10 cellular contexts compared by ENCODE assay signal in genomic region chr5:137498301-137498735, GRCh38. TPM values are rescaled to one million over a fixed set of nuclear protein-coding genes. Genes with fewer than 3 reads are reported as not detected.
DNase-seq lines count a peak whose midpoint lies in the region; ATAC-seq, FAIRE-seq and TF ChIP-seq lines count a peak whose summit lies in the region.
"Had no signal": no experiment of that assay in that cellular context is flagged by ENCODE, and none has a peak within 500 bp of the region (broad histone marks: within the 10 kb centered on the region; RNA-seq: fewer than 3 reads in every experiment).

No MANE protein-coding gene starts in this region.

- peak overlapping the region; percentile 84 for H3K4me2 ChIP-seq in A549

- FAIRE-seq in A549 (lab: Jason Lieb, UNC), result no peak

- WGBS in A549 (ENCODE audit: missing lambda C conversion rate), result 33% methylated on average over 18 of the region's 57 CpGs

- peaks cover 0 to 15% of the 10 kb centered on the region in 2 donors for H3K27me3 ChIP-seq in muscle layer of colon (ENCODE audit: control insufficient read depth in 1 of 2, insufficient read depth in 2 of 2, low read length in 2 of 2)

- no peak overlapping the region for H3K9ac ChIP-seq in muscle layer of colon (ENCODE audit: low read length)

- H3K4me3 ChIP-seq in A549 (peak overlapping the region; percentile 54), epithelial cell of proximal tubule (ENCODE audit: low read depth, low read length) (peak overlapping the region; percentile 82), muscle layer of colon (ENCODE audit: low read depth in 1 of 2, low read length in 2 of 2) (peak overlapping the region; percentile 50 to 66)

- DNase-seq in A549 (ENCODE audit: low read depth in 1 of 2, low spot score in 1 of 2) (peak; percentile 19 to 28), epithelial cell of proximal tubule (ENCODE audit: low read depth) (no peak), NCI-H1092 treated with DMSO at 0.1 percent for 48 hours (lab: John Stamatoyannopoulos, UW) (no peak), erythroblast (lab: John Stamatoyannopoulos, UW) (no peak)
- DNase-seq: activated T-cell treated with anti-CD3 and anti-CD28 coated beads, Interleukin-2, amount 50 U/mL, for 72 hours; KG1 had no signal

- TF ChIP-seq CTCF in A549 (IDR thresholded peaks at IDR 0.05) (no peak), epithelial cell of proximal tubule (conservative IDR thresholded peaks at IDR 0.05; ENCODE audit: low read depth, low read length) (no peak)

- TF ChIP-seq RAD21 in A549 (conservative IDR thresholded peaks at IDR 0.05 in 1 of 2, IDR thresholded peaks at IDR 0.05 in 1 of 2), result no peak

- H3K9me3 ChIP-seq in A549 (no peaks in the 10 kb centered on the region), muscle layer of colon (ENCODE audit: low read length) (no peaks in the 10 kb centered on the region)

- ATAC-seq in A549 (peak; percentile 63 to 65), HG03442 (IDR thresholded peaks at IDR 0.05; ENCODE audit: unreplicated experiment) (peak; percentile 10), GM18517 (IDR thresholded peaks at IDR 0.05; ENCODE audit: unreplicated experiment) (no peak), HG03280 (IDR thresholded peaks at IDR 0.05; ENCODE audit: unreplicated experiment) (no peak)

- H3K36me3 ChIP-seq in muscle layer of colon (ENCODE audit: insufficient read depth, low read length), result no peaks in the 10 kb centered on the region

- no peak for TF ChIP-seq POLR2A in A549 (IDR thresholded peaks at IDR 0.05; ENCODE audit: low read length)
- TF ChIP-seq POLR2A in erythroblast (IDR thresholded peaks at IDR 0.05; ENCODE audit: low read length), result no peak

- POLR2A ChIA-PET in A549 (lab: Yijun Ruan, JAX), result no interaction called here

- H3K4me1 ChIP-seq in A549, result no peaks in the 10 kb centered on the region
- H3K4me1 ChIP-seq in muscle layer of colon (ENCODE audit: insufficient read depth, low read length), result peaks cover 7% of the 10 kb centered on the region

- no peak for TF ChIP-seq EP300 in A549 (IDR thresholded peaks at IDR 0.05)

- H3K27ac ChIP-seq in A549 (peak overlapping the region; percentile 60 to 83; a peak in 5 of 6 replicates), muscle layer of colon (ENCODE audit: low read depth, low read length) (no peak overlapping the region)

- CTCF ChIA-PET in A549 (lab: Yijun Ruan, JAX), result interaction anchor here (0.6 to 4.6 kb wide), 56 partner anchors 8 to 1276 kb away, joined by 3 to 114 read pairs (median 4); no protein-coding TSS in a partner anchor

TF ChIP-seq in A549, 52 proteins besides CTCF, POLR2A, EP300 and RAD21:
- TF ChIP-seq ZSCAN20 (CRISPR knock-in tag; IDR thresholded peaks at IDR 0.05) (no peak), CHD4 (IDR thresholded peaks at IDR 0.05; ENCODE audit: borderline replicate concordance) (no peak), BHLHE40 (IDR thresholded peaks at IDR 0.05; ENCODE audit: low read depth, low read length) (no peak), CEBPB (IDR thresholded peaks at IDR 0.05) (no peak), HOXA7 (CRISPR knock-in tag; IDR thresholded peaks at IDR 0.05) (no peak)
- TF ChIP-seq, protein P1, sequence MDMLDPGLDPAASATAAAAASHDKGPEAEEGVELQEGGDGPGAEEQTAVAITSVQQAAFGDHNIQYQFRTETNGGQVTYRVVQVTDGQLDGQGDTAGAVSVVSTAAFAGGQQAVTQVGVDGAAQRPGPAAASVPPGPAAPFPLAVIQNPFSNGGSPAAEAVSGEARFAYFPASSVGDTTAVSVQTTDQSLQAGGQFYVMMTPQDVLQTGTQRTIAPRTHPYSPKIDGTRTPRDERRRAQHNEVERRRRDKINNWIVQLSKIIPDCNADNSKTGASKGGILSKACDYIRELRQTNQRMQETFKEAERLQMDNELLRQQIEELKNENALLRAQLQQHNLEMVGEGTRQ (IDR thresholded peaks at IDR 0.05), result no peak
- TF ChIP-seq, protein P2, sequence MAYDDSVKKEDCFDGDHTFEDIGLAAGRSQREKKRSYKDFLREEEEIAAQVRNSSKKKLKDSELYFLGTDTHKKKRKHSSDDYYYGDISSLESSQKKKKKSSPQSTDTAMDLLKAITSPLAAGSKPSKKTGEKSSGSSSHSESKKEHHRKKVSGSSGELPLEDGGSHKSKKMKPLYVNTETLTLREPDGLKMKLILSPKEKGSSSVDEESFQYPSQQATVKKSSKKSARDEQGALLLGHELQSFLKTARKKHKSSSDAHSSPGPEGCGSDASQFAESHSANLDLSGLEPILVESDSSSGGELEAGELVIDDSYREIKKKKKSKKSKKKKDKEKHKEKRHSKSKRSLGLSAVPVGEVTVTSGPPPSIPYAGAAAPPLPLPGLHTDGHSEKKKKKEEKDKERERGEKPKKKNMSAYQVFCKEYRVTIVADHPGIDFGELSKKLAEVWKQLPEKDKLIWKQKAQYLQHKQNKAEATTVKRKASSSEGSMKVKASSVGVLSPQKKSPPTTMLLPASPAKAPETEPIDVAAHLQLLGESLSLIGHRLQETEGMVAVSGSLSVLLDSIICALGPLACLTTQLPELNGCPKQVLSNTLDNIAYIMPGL (CRISPR knock-in tag; IDR thresholded peaks at IDR 0.05; ENCODE audit: borderline replicate concordance), result no peak
- TF ChIP-seq, protein P3, sequence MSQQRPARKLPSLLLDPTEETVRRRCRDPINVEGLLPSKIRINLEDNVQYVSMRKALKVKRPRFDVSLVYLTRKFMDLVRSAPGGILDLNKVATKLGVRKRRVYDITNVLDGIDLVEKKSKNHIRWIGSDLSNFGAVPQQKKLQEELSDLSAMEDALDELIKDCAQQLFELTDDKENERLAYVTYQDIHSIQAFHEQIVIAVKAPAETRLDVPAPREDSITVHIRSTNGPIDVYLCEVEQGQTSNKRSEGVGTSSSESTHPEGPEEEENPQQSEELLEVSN (IDR thresholded peaks at IDR 0.05; ENCODE audit: borderline replicate concordance, low read depth), result no peak

RNA-seq across cellular contexts. Expression of gene SPOCK1, which starts 0.8 kb away (rescaled TPM):
- polyA plus RNA-seq in A549 (2011; rRNA removed), result 33.8 and 40.8 TPM in 2 replicates
- 13.6 and 13.9 TPM in 2 replicates for polyA plus RNA-seq in A549 (2012; cell fraction: cytosol; rRNA removed)
- 14.6 and 23.0 TPM in 2 replicates for polyA plus RNA-seq in A549 (2012; cell fraction: nucleus; rRNA removed)
- 19.2 to 32.5 TPM (median 28.9 TPM) in 3 replicates for polyA plus RNA-seq in A549 (2017; fragmentation: RNase III; extraction: RNeasy Plus Mini Kit Qiagen cat#74134 plus additional on column Dnase treatment)
- 55.0 and 61.8 TPM in 2 replicates for polyA minus RNA-seq in A549 (2011; rRNA and poly(A)+ RNA removed)
- total RNA-seq in epithelial cell of proximal tubule, result 6.4 and 31.4 TPM in 2 replicates
- total RNA-seq: activated T-cell treated with anti-CD3 and anti-CD28 coated beads, Interleukin-2, amount 50 U/mL, for 72 hours had no signal

Comparison
In these comparisons a context has a peak if more than half of its experiments do, and no peak if none do; other contexts are left out.
1. ATAC-seq: peak in A549 (2 of 2) and HG03442 (single experiment); none in GM18517 (single experiment) and HG03280 (single experiment).
2. DNase-seq: peak in A549 (2 of 2); none in epithelial cell of proximal tubule (single experiment), NCI-H1092 treated with DMSO at 0.1 percent for 48 hours (single experiment) and erythroblast (0 of 2).
3. Peak in every context shown above with its lines, with median percentiles within 50 percentile points of each other: H3K4me3 ChIP-seq.